In the genomic region with DNA sequence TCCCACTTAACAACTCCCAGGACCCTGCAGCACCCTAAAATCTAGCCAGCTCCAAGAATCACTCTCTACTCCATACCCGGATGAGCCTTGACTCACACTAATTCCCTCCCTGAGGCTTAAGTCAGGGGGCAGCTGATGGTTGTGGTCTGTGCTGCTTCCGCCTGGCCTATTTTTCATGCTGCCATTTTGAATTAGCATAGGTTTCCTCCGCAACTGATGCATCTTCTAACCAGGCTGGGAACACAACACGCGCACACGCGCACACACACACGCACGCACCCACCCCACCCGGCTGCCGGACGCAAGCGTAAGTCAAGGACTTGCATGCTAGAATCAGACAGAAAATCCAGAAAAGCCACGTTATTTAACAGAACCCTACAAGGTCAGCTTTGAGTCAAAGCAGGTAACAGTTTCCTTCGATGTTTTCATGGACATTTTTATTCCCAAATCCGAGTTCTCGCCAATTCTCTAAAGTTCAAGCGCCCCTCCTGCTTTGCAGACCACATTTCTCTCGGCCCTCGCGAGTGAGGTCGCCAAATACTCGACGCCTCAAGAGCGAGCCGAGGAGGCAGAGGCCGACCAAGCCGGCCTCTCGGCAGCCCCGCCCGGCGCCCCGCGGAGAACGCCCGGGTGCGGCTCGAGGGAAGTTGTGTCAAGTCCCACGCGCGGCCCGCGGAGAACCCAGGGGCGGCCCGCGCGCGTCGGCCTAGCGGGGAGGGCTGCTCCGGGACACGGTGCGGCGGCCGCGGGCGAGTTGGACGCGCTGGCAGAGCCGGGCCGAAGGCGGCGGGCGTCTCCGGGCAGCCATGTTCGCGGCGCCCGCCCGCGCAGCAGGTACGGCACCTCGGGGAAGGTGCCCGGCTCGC, we compare ENCODE assay signal across 1 cellular context.
TF ChIP-seq lines count a peak whose summit lies in the region.

No MANE protein-coding gene starts in this region.

TF ChIP-seq in HepG2, 621 proteins besides CTCF, POLR2A, EP300 and RAD21 (continued from another document and continues in another):
- TF ChIP-seq, protein P1, sequence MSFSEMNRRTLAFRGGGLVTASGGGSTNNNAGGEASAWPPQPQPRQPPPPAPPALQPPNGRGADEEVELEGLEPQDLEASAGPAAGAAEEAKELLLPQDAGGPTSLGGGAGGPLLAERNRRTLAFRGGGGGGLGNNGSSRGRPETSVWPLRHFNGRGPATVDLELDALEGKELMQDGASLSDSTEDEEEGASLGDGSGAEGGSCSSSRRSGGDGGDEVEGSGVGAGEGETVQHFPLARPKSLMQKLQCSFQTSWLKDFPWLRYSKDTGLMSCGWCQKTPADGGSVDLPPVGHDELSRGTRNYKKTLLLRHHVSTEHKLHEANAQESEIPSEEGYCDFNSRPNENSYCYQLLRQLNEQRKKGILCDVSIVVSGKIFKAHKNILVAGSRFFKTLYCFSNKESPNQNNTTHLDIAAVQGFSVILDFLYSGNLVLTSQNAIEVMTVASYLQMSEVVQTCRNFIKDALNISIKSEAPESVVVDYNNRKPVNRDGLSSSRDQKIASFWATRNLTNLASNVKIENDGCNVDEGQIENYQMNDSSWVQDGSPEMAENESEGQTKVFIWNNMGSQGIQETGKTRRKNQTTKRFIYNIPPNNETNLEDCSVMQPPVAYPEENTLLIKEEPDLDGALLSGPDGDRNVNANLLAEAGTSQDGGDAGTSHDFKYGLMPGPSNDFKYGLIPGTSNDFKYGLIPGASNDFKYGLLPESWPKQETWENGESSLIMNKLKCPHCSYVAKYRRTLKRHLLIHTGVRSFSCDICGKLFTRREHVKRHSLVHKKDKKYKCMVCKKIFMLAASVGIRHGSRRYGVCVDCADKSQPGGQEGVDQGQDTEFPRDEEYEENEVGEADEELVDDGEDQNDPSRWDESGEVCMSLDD (CRISPR knock-in tag; IDR thresholded peaks at IDR 0.05; ENCODE audit: borderline replicate concordance): 0 out of 2 replicates have a peak, but pooled peaks have one; percentile 34
- TF ChIP-seq FOXA3 (CRISPR knock-in tag; IDR thresholded peaks at IDR 0.05) (no peak), ZNF792 (CRISPR knock-in tag; IDR thresholded peaks at IDR 0.05) (no peak), MXI1 (IDR thresholded peaks at IDR 0.05; ENCODE audit: borderline replicate concordance, low read depth, low read length) (no peak), ASH2L (IDR thresholded peaks at IDR 0.05; ENCODE audit: insufficient read length, low read depth, low read length) (no peak), KAT8 (CRISPR knock-in tag; IDR thresholded peaks at IDR 0.05) (peak; percentile 12; the same call in 1 of the 2 replicates), HHEX (CRISPR knock-in tag; IDR thresholded peaks at IDR 0.05) (no peak), REPIN1 (CRISPR knock-in tag; IDR thresholded peaks at IDR 0.05; ENCODE audit: borderline replicate concordance, low read depth) (no peak), ZNF224 (CRISPR knock-in tag; IDR thresholded peaks at IDR 0.05) (no peak), XBP1 (CRISPR knock-in tag; IDR thresholded peaks at IDR 0.05) (no peak), HNF4A (CRISPR knock-in tag; IDR thresholded peaks at IDR 0.05) (no peak), RORA (CRISPR knock-in tag; IDR thresholded peaks at IDR 0.05) (no peak), GATA4 (IDR thresholded peaks at IDR 0.05; ENCODE audit: borderline replicate concordance, low read depth) (no peak), ZNF367 (CRISPR knock-in tag; IDR thresholded peaks at IDR 0.05; ENCODE audit: borderline replicate concordance) (no peak), SP2 (CRISPR knock-in tag; IDR thresholded peaks at IDR 0.05) (no peak), ZNF430 (CRISPR knock-in tag; IDR thresholded peaks at IDR 0.05) (no peak), PLRG1 (conservative IDR thresholded peaks at IDR 0.05) (no peak), EZH2 (conservative IDR thresholded peaks at IDR 0.05; ENCODE audit: low read depth, low read length) (no peak), MTF2 (CRISPR knock-in tag; IDR thresholded peaks at IDR 0.05; ENCODE audit: borderline replicate concordance) (no peak), ZFX (CRISPR knock-in tag; IDR thresholded peaks at IDR 0.05; ENCODE audit: low read depth) (peak; percentile 46), PAWR (CRISPR knock-in tag; IDR thresholded peaks at IDR 0.05; ENCODE audit: borderline replicate concordance) (no peak), CCAR2 (optimal IDR thresholded peaks at IDR 0.05; ENCODE audit: low read depth, low read length) (no peak), CENPX (CRISPR knock-in tag; IDR thresholded peaks at IDR 0.05) (no peak), FOXO1 (CRISPR knock-in tag; IDR thresholded peaks at IDR 0.05) (no peak; the same call in 1 of the 2 replicates), ZNF605 (CRISPR knock-in tag; IDR thresholded peaks at IDR 0.05) (no peak), MTA1 (CRISPR knock-in tag; IDR thresholded peaks at IDR 0.05; ENCODE audit: borderline replicate concordance) (no peak), ZNF30 (CRISPR knock-in tag; IDR thresholded peaks at IDR 0.05) (peak; percentile 78; the same call in 1 of the 2 replicates), ELF3 (CRISPR knock-in tag; IDR thresholded peaks at IDR 0.05) (no peak; the same call in 1 of the 2 replicates), ATF7-NPFF (CRISPR knock-in tag; IDR thresholded peaks at IDR 0.05; ENCODE audit: low read depth) (no peak), SMARCC2 (IDR thresholded peaks at IDR 0.05) (no peak), TOE1 (CRISPR knock-in tag; IDR thresholded peaks at IDR 0.05) (no peak), ZNF331 (CRISPR knock-in tag; IDR thresholded peaks at IDR 0.05) (no peak; the same call in 1 of the 2 replicates), FIP1L1 (IDR thresholded peaks at IDR 0.05; ENCODE audit: borderline replicate concordance, insufficient read depth, low read depth, low read length) (no peak)
- TF ChIP-seq, protein P2, sequence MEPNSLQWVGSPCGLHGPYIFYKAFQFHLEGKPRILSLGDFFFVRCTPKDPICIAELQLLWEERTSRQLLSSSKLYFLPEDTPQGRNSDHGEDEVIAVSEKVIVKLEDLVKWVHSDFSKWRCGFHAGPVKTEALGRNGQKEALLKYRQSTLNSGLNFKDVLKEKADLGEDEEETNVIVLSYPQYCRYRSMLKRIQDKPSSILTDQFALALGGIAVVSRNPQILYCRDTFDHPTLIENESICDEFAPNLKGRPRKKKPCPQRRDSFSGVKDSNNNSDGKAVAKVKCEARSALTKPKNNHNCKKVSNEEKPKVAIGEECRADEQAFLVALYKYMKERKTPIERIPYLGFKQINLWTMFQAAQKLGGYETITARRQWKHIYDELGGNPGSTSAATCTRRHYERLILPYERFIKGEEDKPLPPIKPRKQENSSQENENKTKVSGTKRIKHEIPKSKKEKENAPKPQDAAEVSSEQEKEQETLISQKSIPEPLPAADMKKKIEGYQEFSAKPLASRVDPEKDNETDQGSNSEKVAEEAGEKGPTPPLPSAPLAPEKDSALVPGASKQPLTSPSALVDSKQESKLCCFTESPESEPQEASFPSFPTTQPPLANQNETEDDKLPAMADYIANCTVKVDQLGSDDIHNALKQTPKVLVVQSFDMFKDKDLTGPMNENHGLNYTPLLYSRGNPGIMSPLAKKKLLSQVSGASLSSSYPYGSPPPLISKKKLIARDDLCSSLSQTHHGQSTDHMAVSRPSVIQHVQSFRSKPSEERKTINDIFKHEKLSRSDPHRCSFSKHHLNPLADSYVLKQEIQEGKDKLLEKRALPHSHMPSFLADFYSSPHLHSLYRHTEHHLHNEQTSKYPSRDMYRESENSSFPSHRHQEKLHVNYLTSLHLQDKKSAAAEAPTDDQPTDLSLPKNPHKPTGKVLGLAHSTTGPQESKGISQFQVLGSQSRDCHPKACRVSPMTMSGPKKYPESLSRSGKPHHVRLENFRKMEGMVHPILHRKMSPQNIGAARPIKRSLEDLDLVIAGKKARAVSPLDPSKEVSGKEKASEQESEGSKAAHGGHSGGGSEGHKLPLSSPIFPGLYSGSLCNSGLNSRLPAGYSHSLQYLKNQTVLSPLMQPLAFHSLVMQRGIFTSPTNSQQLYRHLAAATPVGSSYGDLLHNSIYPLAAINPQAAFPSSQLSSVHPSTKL (CRISPR knock-in tag; IDR thresholded peaks at IDR 0.05): no peak
- TF ChIP-seq, protein P3, sequence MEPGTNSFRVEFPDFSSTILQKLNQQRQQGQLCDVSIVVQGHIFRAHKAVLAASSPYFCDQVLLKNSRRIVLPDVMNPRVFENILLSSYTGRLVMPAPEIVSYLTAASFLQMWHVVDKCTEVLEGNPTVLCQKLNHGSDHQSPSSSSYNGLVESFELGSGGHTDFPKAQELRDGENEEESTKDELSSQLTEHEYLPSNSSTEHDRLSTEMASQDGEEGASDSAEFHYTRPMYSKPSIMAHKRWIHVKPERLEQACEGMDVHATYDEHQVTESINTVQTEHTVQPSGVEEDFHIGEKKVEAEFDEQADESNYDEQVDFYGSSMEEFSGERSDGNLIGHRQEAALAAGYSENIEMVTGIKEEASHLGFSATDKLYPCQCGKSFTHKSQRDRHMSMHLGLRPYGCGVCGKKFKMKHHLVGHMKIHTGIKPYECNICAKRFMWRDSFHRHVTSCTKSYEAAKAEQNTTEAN (CRISPR knock-in tag; conservative IDR thresholded peaks at IDR 0.05): 0 out of 2 replicates have a peak, but pooled peaks have one; percentile 10
- TF ChIP-seq, protein P4, sequence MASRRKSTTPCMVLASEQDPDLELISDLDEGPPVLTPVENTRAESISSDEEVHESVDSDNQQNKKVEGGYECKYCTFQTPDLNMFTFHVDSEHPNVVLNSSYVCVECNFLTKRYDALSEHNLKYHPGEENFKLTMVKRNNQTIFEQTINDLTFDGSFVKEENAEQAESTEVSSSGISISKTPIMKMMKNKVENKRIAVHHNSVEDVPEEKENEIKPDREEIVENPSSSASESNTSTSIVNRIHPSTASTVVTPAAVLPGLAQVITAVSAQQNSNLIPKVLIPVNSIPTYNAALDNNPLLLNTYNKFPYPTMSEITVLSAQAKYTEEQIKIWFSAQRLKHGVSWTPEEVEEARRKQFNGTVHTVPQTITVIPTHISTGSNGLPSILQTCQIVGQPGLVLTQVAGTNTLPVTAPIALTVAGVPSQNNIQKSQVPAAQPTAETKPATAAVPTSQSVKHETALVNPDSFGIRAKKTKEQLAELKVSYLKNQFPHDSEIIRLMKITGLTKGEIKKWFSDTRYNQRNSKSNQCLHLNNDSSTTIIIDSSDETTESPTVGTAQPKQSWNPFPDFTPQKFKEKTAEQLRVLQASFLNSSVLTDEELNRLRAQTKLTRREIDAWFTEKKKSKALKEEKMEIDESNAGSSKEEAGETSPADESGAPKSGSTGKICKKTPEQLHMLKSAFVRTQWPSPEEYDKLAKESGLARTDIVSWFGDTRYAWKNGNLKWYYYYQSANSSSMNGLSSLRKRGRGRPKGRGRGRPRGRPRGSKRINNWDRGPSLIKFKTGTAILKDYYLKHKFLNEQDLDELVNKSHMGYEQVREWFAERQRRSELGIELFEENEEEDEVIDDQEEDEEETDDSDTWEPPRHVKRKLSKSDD (CRISPR knock-in tag; IDR thresholded peaks at IDR 0.05; ENCODE audit: low read depth): peak; percentile 69; the same call in 1 of the 2 replicates
- TF ChIP-seq, protein P5, sequence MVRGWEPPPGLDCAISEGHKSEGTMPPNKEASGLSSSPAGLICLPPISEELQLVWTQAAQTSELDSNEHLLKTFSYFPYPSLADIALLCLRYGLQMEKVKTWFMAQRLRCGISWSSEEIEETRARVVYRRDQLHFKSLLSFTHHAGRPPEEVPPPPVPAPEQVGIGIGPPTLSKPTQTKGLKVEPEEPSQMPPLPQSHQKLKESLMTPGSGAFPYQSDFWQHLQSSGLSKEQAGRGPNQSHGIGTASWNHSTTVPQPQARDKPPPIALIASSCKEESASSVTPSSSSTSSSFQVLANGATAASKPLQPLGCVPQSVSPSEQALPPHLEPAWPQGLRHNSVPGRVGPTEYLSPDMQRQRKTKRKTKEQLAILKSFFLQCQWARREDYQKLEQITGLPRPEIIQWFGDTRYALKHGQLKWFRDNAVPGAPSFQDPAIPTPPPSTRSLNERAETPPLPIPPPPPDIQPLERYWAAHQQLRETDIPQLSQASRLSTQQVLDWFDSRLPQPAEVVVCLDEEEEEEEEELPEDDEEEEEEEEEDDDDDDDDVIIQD (CRISPR knock-in tag; IDR thresholded peaks at IDR 0.05; ENCODE audit: low read depth): no peak
- TF ChIP-seq, protein P6, sequence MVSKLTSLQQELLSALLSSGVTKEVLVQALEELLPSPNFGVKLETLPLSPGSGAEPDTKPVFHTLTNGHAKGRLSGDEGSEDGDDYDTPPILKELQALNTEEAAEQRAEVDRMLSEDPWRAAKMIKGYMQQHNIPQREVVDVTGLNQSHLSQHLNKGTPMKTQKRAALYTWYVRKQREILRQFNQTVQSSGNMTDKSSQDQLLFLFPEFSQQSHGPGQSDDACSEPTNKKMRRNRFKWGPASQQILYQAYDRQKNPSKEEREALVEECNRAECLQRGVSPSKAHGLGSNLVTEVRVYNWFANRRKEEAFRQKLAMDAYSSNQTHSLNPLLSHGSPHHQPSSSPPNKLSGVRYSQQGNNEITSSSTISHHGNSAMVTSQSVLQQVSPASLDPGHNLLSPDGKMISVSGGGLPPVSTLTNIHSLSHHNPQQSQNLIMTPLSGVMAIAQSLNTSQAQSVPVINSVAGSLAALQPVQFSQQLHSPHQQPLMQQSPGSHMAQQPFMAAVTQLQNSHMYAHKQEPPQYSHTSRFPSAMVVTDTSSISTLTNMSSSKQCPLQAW (CRISPR knock-in tag; IDR thresholded peaks at IDR 0.05): no peak; the same call in 1 of the 2 replicates
- TF ChIP-seq, protein P7, sequence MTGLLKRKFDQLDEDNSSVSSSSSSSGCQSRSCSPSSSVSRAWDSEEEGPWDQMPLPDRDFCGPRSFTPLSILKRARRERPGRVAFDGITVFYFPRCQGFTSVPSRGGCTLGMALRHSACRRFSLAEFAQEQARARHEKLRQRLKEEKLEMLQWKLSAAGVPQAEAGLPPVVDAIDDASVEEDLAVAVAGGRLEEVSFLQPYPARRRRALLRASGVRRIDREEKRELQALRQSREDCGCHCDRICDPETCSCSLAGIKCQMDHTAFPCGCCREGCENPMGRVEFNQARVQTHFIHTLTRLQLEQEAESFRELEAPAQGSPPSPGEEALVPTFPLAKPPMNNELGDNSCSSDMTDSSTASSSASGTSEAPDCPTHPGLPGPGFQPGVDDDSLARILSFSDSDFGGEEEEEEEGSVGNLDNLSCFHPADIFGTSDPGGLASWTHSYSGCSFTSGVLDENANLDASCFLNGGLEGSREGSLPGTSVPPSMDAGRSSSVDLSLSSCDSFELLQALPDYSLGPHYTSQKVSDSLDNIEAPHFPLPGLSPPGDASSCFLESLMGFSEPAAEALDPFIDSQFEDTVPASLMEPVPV (CRISPR knock-in tag; IDR thresholded peaks at IDR 0.05): no peak
- TF ChIP-seq, protein P8, sequence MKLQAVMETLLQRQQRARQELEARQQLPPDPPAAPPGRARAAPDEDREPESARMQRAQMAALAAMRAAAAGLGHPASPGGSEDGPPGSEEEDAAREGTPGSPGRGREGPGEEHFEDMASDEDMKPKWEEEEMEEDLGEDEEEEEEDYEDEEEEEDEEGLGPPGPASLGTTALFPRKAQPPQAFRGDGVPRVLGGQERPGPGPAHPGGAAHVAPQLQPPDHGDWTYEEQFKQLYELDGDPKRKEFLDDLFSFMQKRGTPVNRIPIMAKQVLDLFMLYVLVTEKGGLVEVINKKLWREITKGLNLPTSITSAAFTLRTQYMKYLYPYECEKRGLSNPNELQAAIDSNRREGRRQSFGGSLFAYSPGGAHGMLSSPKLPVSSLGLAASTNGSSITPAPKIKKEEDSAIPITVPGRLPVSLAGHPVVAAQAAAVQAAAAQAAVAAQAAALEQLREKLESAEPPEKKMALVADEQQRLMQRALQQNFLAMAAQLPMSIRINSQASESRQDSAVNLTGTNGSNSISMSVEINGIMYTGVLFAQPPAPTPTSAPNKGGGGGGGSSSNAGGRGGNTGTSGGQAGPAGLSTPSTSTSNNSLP (IDR thresholded peaks at IDR 0.05; ENCODE audit: low read depth, low read length): no peak
- TF ChIP-seq, protein P9, sequence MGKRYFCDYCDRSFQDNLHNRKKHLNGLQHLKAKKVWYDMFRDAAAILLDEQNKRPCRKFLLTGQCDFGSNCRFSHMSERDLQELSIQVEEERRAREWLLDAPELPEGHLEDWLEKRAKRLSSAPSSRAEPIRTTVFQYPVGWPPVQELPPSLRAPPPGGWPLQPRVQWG (CRISPR knock-in tag; IDR thresholded peaks at IDR 0.05; ENCODE audit: borderline replicate concordance, low read depth): no peak
